8 cellular contexts compared by ENCODE assay signal in genomic region chr1:185317886-185318310, GRCh38. TPM values are rescaled to one million over a fixed set of nuclear protein-coding genes. Genes with fewer than 3 reads are reported as not detected.
DNase-seq lines count a peak whose midpoint lies in the region; ATAC-seq and TF ChIP-seq lines count a peak whose summit lies in the region.

No MANE protein-coding gene starts in this region.

- no peak for TF ChIP-seq POLR2A in ovary (IDR thresholded peaks at IDR 0.05)
- no peak for TF ChIP-seq POLR2A in transverse colon (IDR thresholded peaks at IDR 0.05)

- no peaks in the 10 kb centered on the region for H3K9me3 ChIP-seq in ovary
- H3K9me3 ChIP-seq in transverse colon = no peaks in the 10 kb centered on the region

- peaks cover 5% of the 10 kb centered on the region for H3K9me3 Mint-ChIP-seq in activated T-cell treated with anti-CD3 and anti-CD28 coated beads, Interleukin-2, amount 50 U/mL, for 24 hours

- no peak for TF ChIP-seq CTCF in AG04449 (IDR thresholded peaks at IDR 0.05; ENCODE audit: insufficient read depth, low read length, missing control alignments)
- TF ChIP-seq CTCF in fibroblast of the aortic adventitia (IDR thresholded peaks at IDR 0.05; ENCODE audit: insufficient read depth, low read length) = no peak
- no peak for TF ChIP-seq CTCF in ovary (IDR thresholded peaks at IDR 0.05)
- TF ChIP-seq CTCF in transverse colon (IDR thresholded peaks at IDR 0.05) = no peak

- H3K27me3 Mint-ChIP-seq in activated T-cell treated with anti-CD3 and anti-CD28 coated beads, Interleukin-2, amount 50 U/mL, for 24 hours = no peaks in the 10 kb centered on the region

- peak; percentile 47 for ATAC-seq in GM18868 (IDR thresholded peaks at IDR 0.05; ENCODE audit: unreplicated experiment)
- peak; percentile 39 for ATAC-seq in HG03097 (IDR thresholded peaks at IDR 0.05; ENCODE audit: low FRiP score, unreplicated experiment)

- DNase-seq in AG04449 (ENCODE audit: low read depth, low spot score) (no peak), NCI-H526 treated with DMSO at 0.1 percent for 48 hours (lab: John Stamatoyannopoulos, UW) (peak; percentile 94), fibroblast of the aortic adventitia (ENCODE audit: low read depth) (no peak), ovary (peak in 2 of 5 donors; percentile 33 to 48), transverse colon (peak; percentile 47)
- DNase-seq in activated T-cell treated with anti-CD3 and anti-CD28 coated beads, Interleukin-2, amount 50 U/mL, for 24 hours = no peak

- in situ Hi-C loops in transverse colon (cut with MboI; ENCODE audit: low pct_ligation_motif_present in 1 of 4, low pct_unique_long_range_greater_than_20kb in 1 of 4, low sequenced_read_pairs in 3 of 4) = loop anchor here in 1 of 4 donors (10.0 kb wide), 1 partner anchor 163 kb away; the partner anchor contains the start of genes SWT1 and TRMT1L

- peak overlapping the region; percentile 94 for H3K4me3 Mint-ChIP-seq in activated T-cell treated with anti-CD3 and anti-CD28 coated beads, Interleukin-2, amount 50 U/mL, for 24 hours

- H3K4me1 ChIP-seq in ovary (ENCODE audit: insufficient read depth) (no peaks in the 10 kb centered on the region), transverse colon (peaks cover 4 to 41% (median 34%) of the 10 kb centered on the region in 4 donors)

- no peak for TF ChIP-seq EP300 in ovary (IDR thresholded peaks at IDR 0.05)
- no peak for TF ChIP-seq EP300 in transverse colon (IDR thresholded peaks at IDR 0.05; ENCODE audit: low read depth)

- POLR2A ChIA-PET in AG04449 (lab: Yijun Ruan, JAX) = interaction anchor here (1.1 to 2.4 kb wide), 2 partner anchors 264 to 328 kb away, joined by 4 to 15 read pairs; no protein-coding TSS in a partner anchor

- 17 to 23% (median 19%) methylated on average over 11 of the region's 11 CpGs for WGBS in ovary, 3 donors
- 42 to 45% methylated on average over 6 to 11 of the region's 11 CpGs for WGBS in transverse colon (ENCODE audit: low coverage in 1 of 2), 2 donors

- no peaks in the 10 kb centered on the region for H3K36me3 ChIP-seq in ovary
- H3K36me3 ChIP-seq in transverse colon = no peaks in the 10 kb centered on the region

- H3K27me3 ChIP-seq in ovary = no peaks in the 10 kb centered on the region
- H3K27me3 ChIP-seq in transverse colon = no peaks in the 10 kb centered on the region

- peaks cover 44% of the 10 kb centered on the region for H3K36me3 Mint-ChIP-seq in activated T-cell treated with anti-CD3 and anti-CD28 coated beads, Interleukin-2, amount 50 U/mL, for 24 hours (ENCODE audit: low read depth)

- H3K27ac Mint-ChIP-seq in activated T-cell treated with anti-CD3 and anti-CD28 coated beads, Interleukin-2, amount 50 U/mL, for 24 hours = peak overlapping the region; percentile 99

- peak overlapping the region; percentile 90 for H3K4me3 ChIP-seq in AG04449 (ENCODE audit: low read depth, low read length)
- H3K4me3 ChIP-seq in fibroblast of the aortic adventitia (ENCODE audit: low read depth, low read length) = peak overlapping the region; percentile 85
- H3K4me3 ChIP-seq in ovary = peak overlapping the region; percentile 90
- peak overlapping the region in 3 of 4 donors; percentile 80 to 93 (median 83) for H3K4me3 ChIP-seq in transverse colon

- H3K27ac ChIP-seq in ovary (peak overlapping the region; percentile 61 to 92), transverse colon (peak overlapping the region; percentile 94 to 99 (median 98))

- intact Hi-C loops in ovary (cut with DNase I) = loop anchor here in 1 of 4 donors (5.0 to 10.0 kb wide), 2 partner anchors 161 to 563 kb away; partner anchors contain the start of genes EDEM3, SWT1 and TRMT1L
- intact Hi-C loops in transverse colon (cut with DNase I; ENCODE audit: low total_unique reads) = no loop called here

- H3K4me1 Mint-ChIP-seq in activated T-cell treated with anti-CD3 and anti-CD28 coated beads, Interleukin-2, amount 50 U/mL, for 24 hours (ENCODE audit: low read depth) = peaks cover 43% of the 10 kb centered on the region

- CTCF ChIA-PET in AG04449 (lab: Yijun Ruan, JAX) = interaction anchor here (0.9 to 3.9 kb wide), 8 partner anchors 10 to 352 kb away, joined by 3 to 26 read pairs (median 4); no protein-coding TSS in a partner anchor

RNA-seq across cellular contexts. Expression of gene IVNS1ABP, which starts 0.9 kb away (rescaled TPM):
- total RNA-seq in fibroblast of the aortic adventitia (ENCODE audit: low replicate concordance) (41.0 and 49.3 TPM in 2 replicates), ovary (10 to 100 TPM; 31.2 to 73.9 (median 54.2) TPM), transverse colon (100 to 1,000 TPM in 3 of 4 donors, 10 to 100 TPM in 1; 50.5 to 174 (median 133) TPM)
- 10 to 100 TPM; 40.2 to 57.3 TPM for polyA plus RNA-seq in ovary

Comparison
In these comparisons a context has a peak if more than half of its experiments do, and no peak if none do; other contexts are left out.
1. DNase-seq: peak in NCI-H526 treated with DMSO at 0.1 percent for 48 hours (single experiment) and transverse colon (single experiment); none in AG04449 (single experiment), activated T-cell treated with anti-CD3 and anti-CD28 coated beads, Interleukin-2, amount 50 U/mL, for 24 hours (single experiment) and fibroblast of the aortic adventitia (single experiment).
2. Peak in every context shown above with its lines, with median percentiles within 50 percentile points of each other: H3K4me3 ChIP-seq.